8 cellular contexts compared by ENCODE assay signal in genomic region chr6:159762681-159763293, GRCh38. TPM values are rescaled to one million over a fixed set of nuclear protein-coding genes. Genes with fewer than 3 reads are reported as not detected.
A peak's percentile ranks its signal among the peaks of the same experiment; 100 is the strongest.
DNase-seq lines count a peak whose midpoint lies in the region; ATAC-seq, FAIRE-seq and TF ChIP-seq lines count a peak whose summit lies in the region.

No MANE protein-coding gene starts in this region.

- H3K4me2 ChIP-seq in astrocyte (ENCODE audit: low read length) = peak overlapping the region; percentile 98

- no peaks in the 10 kb centered on the region for H3K9me3 ChIP-seq in MG63
- H3K9me3 ChIP-seq in astrocyte (ENCODE audit: insufficient read depth, low read depth, low read length) = no peaks in the 10 kb centered on the region

- H3K4me1 ChIP-seq in astrocyte (ENCODE audit: insufficient read depth, low read length) = peaks cover 41% of the 10 kb centered on the region

- peak; percentile 40 for DNase-seq in Ammon's horn (ENCODE audit: low spot score)
- DNase-seq in MG63 = no peak
- DNase-seq in astrocyte (ENCODE audit: low read depth) = no peak
- peak; percentile 5 for DNase-seq in iPS-NIHi11 (ENCODE audit: low spot score)
- peak; percentile 12 for DNase-seq in stimulated activated CD4-positive, alpha-beta T cell treated with anti-CD3 and anti-CD28 coated beads, Interleukin-1b, Interleukin-23, amount 100 ng/mL, for 48 hours
- DNase-seq in D721Med (ENCODE audit: insufficient read length, low spot score) = no peak
- no peak for DNase-seq in SIG-M5 (lab: John Stamatoyannopoulos, UW)

- TF ChIP-seq CTCF in astrocyte (IDR thresholded peaks at IDR 0.05; ENCODE audit: insufficient read depth, low read depth, low read length) (no peak), D721Med (IDR thresholded peaks at IDR 0.05; ENCODE audit: insufficient read depth, missing control alignments) (no peak)

- peak overlapping the region; percentile 91 for H3K27ac ChIP-seq in astrocyte (ENCODE audit: low read depth, low read length)

- H2AFZ ChIP-seq in astrocyte (ENCODE audit: low read depth, low read length) = peak overlapping the region; percentile 51

- H3K27ac Mint-ChIP-seq in astrocyte (ENCODE audit: unreplicated experiment) = peak overlapping the region; percentile 86

- H3K4me3 ChIP-seq in MG63 = peak overlapping the region; percentile 77
- peak overlapping the region; percentile 87 for H3K4me3 ChIP-seq in astrocyte (ENCODE audit: insufficient read depth, low read depth, low read length)

- H3K27me3 Mint-ChIP-seq in astrocyte (ENCODE audit: low read depth, unreplicated experiment) = no peaks in the 10 kb centered on the region

- peaks cover 38% of the 10 kb centered on the region for H3K4me1 Mint-ChIP-seq in astrocyte (ENCODE audit: low read depth, unreplicated experiment)

- peak overlapping the region; percentile 86 for H3K9ac ChIP-seq in astrocyte (ENCODE audit: low read length)

- H3K4me3 Mint-ChIP-seq in astrocyte (ENCODE audit: unreplicated experiment) = peak overlapping the region; percentile 89

- peak; percentile 21 for ATAC-seq in GM19395 (IDR thresholded peaks at IDR 0.05; ENCODE audit: unreplicated experiment)

- H3K36me3 ChIP-seq in MG63 = peaks cover 47% of the 10 kb centered on the region
- H3K36me3 ChIP-seq in astrocyte (ENCODE audit: insufficient read depth, low read length) = peaks cover 30% of the 10 kb centered on the region

- H3K79me2 ChIP-seq in astrocyte (ENCODE audit: insufficient read depth, low read length) = peaks cover 24% of the 10 kb centered on the region

- peaks cover 18% of the 10 kb centered on the region for H4K20me1 ChIP-seq in astrocyte (ENCODE audit: insufficient read depth, low read length)

- H3K9me3 Mint-ChIP-seq in astrocyte (ENCODE audit: unreplicated experiment) = no peaks in the 10 kb centered on the region

- H3K36me3 Mint-ChIP-seq in astrocyte (ENCODE audit: low read depth, unreplicated experiment) = peaks cover 29% of the 10 kb centered on the region

- H3K27me3 ChIP-seq in MG63 = no peaks in the 10 kb centered on the region
- H3K27me3 ChIP-seq in astrocyte (ENCODE audit: insufficient read depth, low read length) = no peaks in the 10 kb centered on the region

- FAIRE-seq in astrocyte (lab: Jason Lieb, UNC) (no peak), D721Med (lab: Jason Lieb, UNC) (no peak)

RNA-seq across cellular contexts. Expression of gene ACAT2, which starts 0.9 kb away (rescaled TPM):
- 33.7 and 45.2 TPM in 2 replicates for total RNA-seq in MG63 (2014; rRNA removed; shearing (Covaris generic); ENCODE audit: low replicate concordance)
- 59.1 and 96.7 TPM in 2 replicates for total RNA-seq in astrocyte

RNA-seq across cellular contexts. Expression of gene TCP1, which starts 26.6 kb away (rescaled TPM):
- 229 and 269 TPM in 2 replicates for total RNA-seq in MG63 (2014; rRNA removed; shearing (Covaris generic); ENCODE audit: low replicate concordance)
- total RNA-seq in astrocyte = 238 and 256 TPM in 2 replicates

RNA-seq across cellular contexts. Expression of gene MRPL18, which starts 27.5 kb away (rescaled TPM):
- 129 and 143 TPM in 2 replicates for total RNA-seq in MG63 (2014; rRNA removed; shearing (Covaris generic); ENCODE audit: low replicate concordance)
- total RNA-seq in astrocyte = 64.6 and 69.3 TPM in 2 replicates

RNA-seq across cellular contexts. Expression of gene WTAP, which starts 35.5 kb away (rescaled TPM):
- total RNA-seq in MG63 (2014; rRNA removed; shearing (Covaris generic); ENCODE audit: low replicate concordance) = 65.3 and 94.1 TPM in 2 replicates
- 84.7 and 93.8 TPM in 2 replicates for total RNA-seq in astrocyte

RNA-seq across cellular contexts. Expression of gene PNLDC1, which starts 37.3 kb away (rescaled TPM):
- not detected in 2 replicates for total RNA-seq in MG63 (2014; rRNA removed; shearing (Covaris generic); ENCODE audit: low replicate concordance)
- total RNA-seq in astrocyte = 0.11 TPM in 1 of 2 replicates, not detected in the other

Comparison
In these comparisons a context has a peak if more than half of its experiments do, and no peak if none do; other contexts are left out.
1. DNase-seq: peak in Ammon's horn (single experiment), iPS-NIHi11 (single experiment) and stimulated activated CD4-positive, alpha-beta T cell treated with anti-CD3 and anti-CD28 coated beads, Interleukin-1b, Interleukin-23, amount 100 ng/mL, for 48 hours (single experiment); none in MG63 (single experiment), astrocyte (single experiment), D721Med (single experiment) and SIG-M5 (single experiment).